In genomic region chr1:153608742-153609584, GRCh38 we compare ENCODE assay signal across 1 cellular context.
TF ChIP-seq lines count a peak whose summit lies in the region.

No MANE protein-coding gene starts in this region.

TF ChIP-seq in HepG2, 621 proteins besides CTCF, POLR2A, EP300 and RAD21 (continued from another document and continues in another):
- TF ChIP-seq, protein P1, sequence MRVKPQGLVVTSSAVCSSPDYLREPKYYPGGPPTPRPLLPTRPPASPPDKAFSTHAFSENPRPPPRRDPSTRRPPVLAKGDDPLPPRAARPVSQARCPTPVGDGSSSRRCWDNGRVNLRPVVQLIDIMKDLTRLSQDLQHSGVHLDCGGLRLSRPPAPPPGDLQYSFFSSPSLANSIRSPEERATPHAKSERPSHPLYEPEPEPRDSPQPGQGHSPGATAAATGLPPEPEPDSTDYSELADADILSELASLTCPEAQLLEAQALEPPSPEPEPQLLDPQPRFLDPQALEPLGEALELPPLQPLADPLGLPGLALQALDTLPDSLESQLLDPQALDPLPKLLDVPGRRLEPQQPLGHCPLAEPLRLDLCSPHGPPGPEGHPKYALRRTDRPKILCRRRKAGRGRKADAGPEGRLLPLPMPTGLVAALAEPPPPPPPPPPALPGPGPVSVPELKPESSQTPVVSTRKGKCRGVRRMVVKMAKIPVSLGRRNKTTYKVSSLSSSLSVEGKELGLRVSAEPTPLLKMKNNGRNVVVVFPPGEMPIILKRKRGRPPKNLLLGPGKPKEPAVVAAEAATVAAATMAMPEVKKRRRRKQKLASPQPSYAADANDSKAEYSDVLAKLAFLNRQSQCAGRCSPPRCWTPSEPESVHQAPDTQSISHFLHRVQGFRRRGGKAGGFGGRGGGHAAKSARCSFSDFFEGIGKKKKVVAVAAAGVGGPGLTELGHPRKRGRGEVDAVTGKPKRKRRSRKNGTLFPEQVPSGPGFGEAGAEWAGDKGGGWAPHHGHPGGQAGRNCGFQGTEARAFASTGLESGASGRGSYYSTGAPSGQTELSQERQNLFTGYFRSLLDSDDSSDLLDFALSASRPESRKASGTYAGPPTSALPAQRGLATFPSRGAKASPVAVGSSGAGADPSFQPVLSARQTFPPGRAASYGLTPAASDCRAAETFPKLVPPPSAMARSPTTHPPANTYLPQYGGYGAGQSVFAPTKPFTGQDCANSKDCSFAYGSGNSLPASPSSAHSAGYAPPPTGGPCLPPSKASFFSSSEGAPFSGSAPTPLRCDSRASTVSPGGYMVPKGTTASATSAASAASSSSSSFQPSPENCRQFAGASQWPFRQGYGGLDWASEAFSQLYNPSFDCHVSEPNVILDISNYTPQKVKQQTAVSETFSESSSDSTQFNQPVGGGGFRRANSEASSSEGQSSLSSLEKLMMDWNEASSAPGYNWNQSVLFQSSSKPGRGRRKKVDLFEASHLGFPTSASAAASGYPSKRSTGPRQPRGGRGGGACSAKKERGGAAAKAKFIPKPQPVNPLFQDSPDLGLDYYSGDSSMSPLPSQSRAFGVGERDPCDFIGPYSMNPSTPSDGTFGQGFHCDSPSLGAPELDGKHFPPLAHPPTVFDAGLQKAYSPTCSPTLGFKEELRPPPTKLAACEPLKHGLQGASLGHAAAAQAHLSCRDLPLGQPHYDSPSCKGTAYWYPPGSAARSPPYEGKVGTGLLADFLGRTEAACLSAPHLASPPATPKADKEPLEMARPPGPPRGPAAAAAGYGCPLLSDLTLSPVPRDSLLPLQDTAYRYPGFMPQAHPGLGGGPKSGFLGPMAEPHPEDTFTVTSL (CRISPR knock-in tag; IDR thresholded peaks at IDR 0.05; ENCODE audit: borderline replicate concordance), result peak; percentile 58; the same call in 1 of the 2 replicates
- TF ChIP-seq, protein P2, sequence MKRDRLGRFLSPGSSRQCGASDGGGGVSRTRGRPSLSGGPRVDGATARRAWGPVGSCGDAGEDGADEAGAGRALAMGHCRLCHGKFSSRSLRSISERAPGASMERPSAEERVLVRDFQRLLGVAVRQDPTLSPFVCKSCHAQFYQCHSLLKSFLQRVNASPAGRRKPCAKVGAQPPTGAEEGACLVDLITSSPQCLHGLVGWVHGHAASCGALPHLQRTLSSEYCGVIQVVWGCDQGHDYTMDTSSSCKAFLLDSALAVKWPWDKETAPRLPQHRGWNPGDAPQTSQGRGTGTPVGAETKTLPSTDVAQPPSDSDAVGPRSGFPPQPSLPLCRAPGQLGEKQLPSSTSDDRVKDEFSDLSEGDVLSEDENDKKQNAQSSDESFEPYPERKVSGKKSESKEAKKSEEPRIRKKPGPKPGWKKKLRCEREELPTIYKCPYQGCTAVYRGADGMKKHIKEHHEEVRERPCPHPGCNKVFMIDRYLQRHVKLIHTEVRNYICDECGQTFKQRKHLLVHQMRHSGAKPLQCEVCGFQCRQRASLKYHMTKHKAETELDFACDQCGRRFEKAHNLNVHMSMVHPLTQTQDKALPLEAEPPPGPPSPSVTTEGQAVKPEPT (CRISPR knock-in tag; IDR thresholded peaks at IDR 0.05; ENCODE audit: low read depth), result no peak; the same call in 1 of the 2 replicates
- TF ChIP-seq, protein P3, sequence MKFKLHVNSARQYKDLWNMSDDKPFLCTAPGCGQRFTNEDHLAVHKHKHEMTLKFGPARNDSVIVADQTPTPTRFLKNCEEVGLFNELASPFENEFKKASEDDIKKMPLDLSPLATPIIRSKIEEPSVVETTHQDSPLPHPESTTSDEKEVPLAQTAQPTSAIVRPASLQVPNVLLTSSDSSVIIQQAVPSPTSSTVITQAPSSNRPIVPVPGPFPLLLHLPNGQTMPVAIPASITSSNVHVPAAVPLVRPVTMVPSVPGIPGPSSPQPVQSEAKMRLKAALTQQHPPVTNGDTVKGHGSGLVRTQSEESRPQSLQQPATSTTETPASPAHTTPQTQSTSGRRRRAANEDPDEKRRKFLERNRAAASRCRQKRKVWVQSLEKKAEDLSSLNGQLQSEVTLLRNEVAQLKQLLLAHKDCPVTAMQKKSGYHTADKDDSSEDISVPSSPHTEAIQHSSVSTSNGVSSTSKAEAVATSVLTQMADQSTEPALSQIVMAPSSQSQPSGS (CRISPR knock-in tag; IDR thresholded peaks at IDR 0.05), result 0 out of 2 replicates have a peak, but pooled peaks have one; percentile 10
- TF ChIP-seq SP1 (IDR thresholded peaks at IDR 0.05) (no peak), SP1 (CRISPR knock-in tag; IDR thresholded peaks at IDR 0.05) (peak; percentile 85), MAX (IDR thresholded peaks at IDR 0.05) (peak; percentile 61; the same call in 1 of the 2 replicates), HNRNPH1 (optimal IDR thresholded peaks at IDR 0.05; ENCODE audit: low read depth, low read length) (peak; percentile 60), FOXJ3 (CRISPR knock-in tag; IDR thresholded peaks at IDR 0.05; ENCODE audit: borderline replicate concordance) (no peak), ISX (CRISPR knock-in tag; conservative IDR thresholded peaks at IDR 0.05) (no peak), NCOR1 (IDR thresholded peaks at IDR 0.05; ENCODE audit: borderline replicate concordance, low read length) (peak; percentile 70; the same call in 1 of the 2 replicates), ZBTB42 (CRISPR knock-in tag; IDR thresholded peaks at IDR 0.05) (0 out of 2 replicates have a peak, but pooled peaks have one; percentile 34), DPF2 (CRISPR knock-in tag; IDR thresholded peaks at IDR 0.05; ENCODE audit: borderline replicate concordance, low read depth) (peak; percentile 71), ELF1 (CRISPR knock-in tag; IDR thresholded peaks at IDR 0.05) (0 out of 2 replicates have a peak, but pooled peaks have one; percentile 25), SKI (IDR thresholded peaks at IDR 0.05; ENCODE audit: partially characterized antibody) (peak; percentile 42), ZBTB7A (CRISPR knock-in tag; IDR thresholded peaks at IDR 0.05) (0 out of 2 replicates have a peak, but pooled peaks have one; percentile 42), U2AF1 (optimal IDR thresholded peaks at IDR 0.05; ENCODE audit: low read depth, low read length) (peak; percentile 47), RBAK (CRISPR knock-in tag; IDR thresholded peaks at IDR 0.05) (no peak), SMAD3 (CRISPR knock-in tag; IDR thresholded peaks at IDR 0.05) (no peak), TGIF2 (CRISPR knock-in tag; IDR thresholded peaks at IDR 0.05) (peak; percentile 75), MZF1 (CRISPR knock-in tag; IDR thresholded peaks at IDR 0.05; ENCODE audit: borderline replicate concordance) (peak; percentile 19; the same call in 1 of the 2 replicates), IRF1 (CRISPR knock-in tag; IDR thresholded peaks at IDR 0.05; ENCODE audit: low read depth) (0 out of 2 replicates have a peak, but pooled peaks have one; percentile 70), GABPB1 (CRISPR knock-in tag; IDR thresholded peaks at IDR 0.05) (peak; percentile 60; the same call in 1 of the 2 replicates), SAFB2 (CRISPR knock-in tag; IDR thresholded peaks at IDR 0.05; ENCODE audit: borderline replicate concordance, low read depth) (no peak; the same call in 1 of the 2 replicates), NRL (CRISPR knock-in tag; IDR thresholded peaks at IDR 0.05; ENCODE audit: borderline replicate concordance) (peak; percentile 71; the same call in 1 of the 2 replicates), ZNF335 (CRISPR knock-in tag; IDR thresholded peaks at IDR 0.05) (peak; percentile 57; the same call in 1 of the 2 replicates), MTA1 (CRISPR knock-in tag; IDR thresholded peaks at IDR 0.05; ENCODE audit: borderline replicate concordance) (0 out of 2 replicates have a peak, but pooled peaks have one; percentile 75)
- TF ChIP-seq, protein P4, sequence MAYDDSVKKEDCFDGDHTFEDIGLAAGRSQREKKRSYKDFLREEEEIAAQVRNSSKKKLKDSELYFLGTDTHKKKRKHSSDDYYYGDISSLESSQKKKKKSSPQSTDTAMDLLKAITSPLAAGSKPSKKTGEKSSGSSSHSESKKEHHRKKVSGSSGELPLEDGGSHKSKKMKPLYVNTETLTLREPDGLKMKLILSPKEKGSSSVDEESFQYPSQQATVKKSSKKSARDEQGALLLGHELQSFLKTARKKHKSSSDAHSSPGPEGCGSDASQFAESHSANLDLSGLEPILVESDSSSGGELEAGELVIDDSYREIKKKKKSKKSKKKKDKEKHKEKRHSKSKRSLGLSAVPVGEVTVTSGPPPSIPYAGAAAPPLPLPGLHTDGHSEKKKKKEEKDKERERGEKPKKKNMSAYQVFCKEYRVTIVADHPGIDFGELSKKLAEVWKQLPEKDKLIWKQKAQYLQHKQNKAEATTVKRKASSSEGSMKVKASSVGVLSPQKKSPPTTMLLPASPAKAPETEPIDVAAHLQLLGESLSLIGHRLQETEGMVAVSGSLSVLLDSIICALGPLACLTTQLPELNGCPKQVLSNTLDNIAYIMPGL (CRISPR knock-in tag; IDR thresholded peaks at IDR 0.05; ENCODE audit: borderline replicate concordance in 1 of 2, low read depth in 1 of 2), result peak in 1 of 2 experiments; percentile 69; a peak in 3 of 4 replicates
- TF ChIP-seq, protein P5, sequence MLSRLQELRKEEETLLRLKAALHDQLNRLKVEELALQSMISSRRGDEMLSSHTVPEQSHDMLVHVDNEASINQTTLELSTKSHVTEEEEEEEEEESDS (CRISPR knock-in tag; IDR thresholded peaks at IDR 0.05; ENCODE audit: borderline replicate concordance), result 0 out of 2 replicates have a peak, but pooled peaks have one; percentile 22
- TF ChIP-seq, protein P6, sequence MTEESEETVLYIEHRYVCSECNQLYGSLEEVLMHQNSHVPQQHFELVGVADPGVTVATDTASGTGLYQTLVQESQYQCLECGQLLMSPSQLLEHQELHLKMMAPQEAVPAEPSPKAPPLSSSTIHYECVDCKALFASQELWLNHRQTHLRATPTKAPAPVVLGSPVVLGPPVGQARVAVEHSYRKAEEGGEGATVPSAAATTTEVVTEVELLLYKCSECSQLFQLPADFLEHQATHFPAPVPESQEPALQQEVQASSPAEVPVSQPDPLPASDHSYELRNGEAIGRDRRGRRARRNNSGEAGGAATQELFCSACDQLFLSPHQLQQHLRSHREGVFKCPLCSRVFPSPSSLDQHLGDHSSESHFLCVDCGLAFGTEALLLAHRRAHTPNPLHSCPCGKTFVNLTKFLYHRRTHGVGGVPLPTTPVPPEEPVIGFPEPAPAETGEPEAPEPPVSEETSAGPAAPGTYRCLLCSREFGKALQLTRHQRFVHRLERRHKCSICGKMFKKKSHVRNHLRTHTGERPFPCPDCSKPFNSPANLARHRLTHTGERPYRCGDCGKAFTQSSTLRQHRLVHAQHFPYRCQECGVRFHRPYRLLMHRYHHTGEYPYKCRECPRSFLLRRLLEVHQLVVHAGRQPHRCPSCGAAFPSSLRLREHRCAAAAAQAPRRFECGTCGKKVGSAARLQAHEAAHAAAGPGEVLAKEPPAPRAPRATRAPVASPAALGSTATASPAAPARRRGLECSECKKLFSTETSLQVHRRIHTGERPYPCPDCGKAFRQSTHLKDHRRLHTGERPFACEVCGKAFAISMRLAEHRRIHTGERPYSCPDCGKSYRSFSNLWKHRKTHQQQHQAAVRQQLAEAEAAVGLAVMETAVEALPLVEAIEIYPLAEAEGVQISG (CRISPR knock-in tag; IDR thresholded peaks at IDR 0.05), result peak; percentile 30; the same call in 1 of the 2 replicates
- TF ChIP-seq, protein P7, sequence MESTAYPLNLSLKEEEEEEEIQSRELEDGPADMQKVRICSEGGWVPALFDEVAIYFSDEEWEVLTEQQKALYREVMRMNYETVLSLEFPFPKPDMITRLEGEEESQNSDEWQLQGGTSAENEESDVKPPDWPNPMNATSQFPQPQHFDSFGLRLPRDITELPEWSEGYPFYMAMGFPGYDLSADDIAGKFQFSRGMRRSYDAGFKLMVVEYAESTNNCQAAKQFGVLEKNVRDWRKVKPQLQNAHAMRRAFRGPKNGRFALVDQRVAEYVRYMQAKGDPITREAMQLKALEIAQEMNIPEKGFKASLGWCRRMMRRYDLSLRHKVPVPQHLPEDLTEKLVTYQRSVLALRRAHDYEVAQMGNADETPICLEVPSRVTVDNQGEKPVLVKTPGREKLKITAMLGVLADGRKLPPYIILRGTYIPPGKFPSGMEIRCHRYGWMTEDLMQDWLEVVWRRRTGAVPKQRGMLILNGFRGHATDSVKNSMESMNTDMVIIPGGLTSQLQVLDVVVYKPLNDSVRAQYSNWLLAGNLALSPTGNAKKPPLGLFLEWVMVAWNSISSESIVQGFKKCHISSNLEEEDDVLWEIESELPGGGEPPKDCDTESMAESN (CRISPR knock-in tag; conservative IDR thresholded peaks at IDR 0.05), result 0 out of 2 replicates have a peak, but pooled peaks have one; percentile 16
- TF ChIP-seq, protein P8, sequence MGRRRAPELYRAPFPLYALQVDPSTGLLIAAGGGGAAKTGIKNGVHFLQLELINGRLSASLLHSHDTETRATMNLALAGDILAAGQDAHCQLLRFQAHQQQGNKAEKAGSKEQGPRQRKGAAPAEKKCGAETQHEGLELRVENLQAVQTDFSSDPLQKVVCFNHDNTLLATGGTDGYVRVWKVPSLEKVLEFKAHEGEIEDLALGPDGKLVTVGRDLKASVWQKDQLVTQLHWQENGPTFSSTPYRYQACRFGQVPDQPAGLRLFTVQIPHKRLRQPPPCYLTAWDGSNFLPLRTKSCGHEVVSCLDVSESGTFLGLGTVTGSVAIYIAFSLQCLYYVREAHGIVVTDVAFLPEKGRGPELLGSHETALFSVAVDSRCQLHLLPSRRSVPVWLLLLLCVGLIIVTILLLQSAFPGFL (CRISPR knock-in tag; IDR thresholded peaks at IDR 0.05), result no peak
